Comparison of ENCODE assay signal across 29 cellular contexts in genomic region chr12:41213648-41214047, GRCh38. TPM values are rescaled to one million over a fixed set of nuclear protein-coding genes. Genes with fewer than 3 reads are reported as not detected.
"Had no signal": no experiment of that assay in that cellular context is flagged by ENCODE, and none has a peak within 500 bp of the region (broad histone marks: within the 10 kb centered on the region; RNA-seq: fewer than 3 reads in every experiment).

No MANE protein-coding gene starts in this region.

- H3K36me3 ChIP-seq: colonic mucosa, neural progenitor cell, right atrium auricular region had no signal

- H3K4me2 ChIP-seq: neural progenitor cell had no signal

- H2AFZ ChIP-seq: neural progenitor cell, parathyroid adenoma had no signal

- H3K9me3 ChIP-seq: body of pancreas, colonic mucosa, psoas muscle, right atrium auricular region had no signal

- ATAC-seq: body of pancreas; effector memory CD8-positive, alpha-beta T cell; naive thymus-derived CD8-positive, alpha-beta T cell; psoas muscle; stimulated activated effector memory CD8-positive, alpha-beta T cell treated with anti-CD3 and anti-CD28 coated beads, Interleukin-12 subunit alpha, Interleukin-12 subunit beta, amount 100 ng/mL, for 72 hours had no signal

- H3K79me2 ChIP-seq: parathyroid adenoma had no signal

- H3K9ac ChIP-seq: neural progenitor cell, parathyroid adenoma had no signal

- H3K27ac ChIP-seq: body of pancreas, colonic mucosa, neural progenitor cell, parathyroid adenoma, psoas muscle, right atrium auricular region, VCaP had no signal

- DNase-seq: activated CD4-positive, alpha-beta T cell treated with anti-CD3 and anti-CD28 coated beads for 4 hours; activated CD4-positive, alpha-beta T cell treated with anti-CD3 and anti-CD28 coated beads, Interleukin-2, amount 50 U/mL, for 4 hours; activated effector memory CD4-positive, alpha-beta T cell treated with Interleukin-2 at 50 U/mL for 16 hours; activated naive CD4-positive, alpha-beta T cell treated with Interleukin-2 at 50 U/mL for 16 hours; activated T-cell treated with anti-CD3 and anti-CD28 coated beads for 4 hours; aorta; body of pancreas; cerebellar nuclear complex; colonic mucosa; effector memory CD8-positive, alpha-beta T cell; erythroblast; hippocampal formation; left cardiac atrium; midbrain; naive thymus-derived CD8-positive, alpha-beta T cell; occipital lobe; psoas muscle; stimulated activated CD4-positive, alpha-beta T cell treated with anti-CD3 and anti-CD28 coated beads, Interleukin-4, amount 100 ng/mL, for 24 hours; substantia nigra; trophoblast cell had no signal

- H3K4me3 ChIP-seq: body of pancreas, colonic mucosa, neural progenitor cell, psoas muscle, right atrium auricular region had no signal

- H3K4me1 ChIP-seq: body of pancreas, colonic mucosa, neural progenitor cell, parathyroid adenoma, psoas muscle, right atrium auricular region had no signal

- H3K27me3 ChIP-seq: body of pancreas, colonic mucosa, neural progenitor cell, right atrium auricular region had no signal

RNA-seq across cellular contexts. Expression of gene PDZRN4, which starts 25.5 kb away (rescaled TPM):
- total RNA-seq: fibroblast of lung; fibroblast of villous mesenchyme; naive thymus-derived CD8-positive, alpha-beta T cell; T-helper 1 cell treated with Interleukin-12 subunit alpha and Interleukin-12 subunit beta and Interleukin-4 antibody, amounts not matched to agents 30 ng/mL and 1 ng/mL, for 36 hours had no signal
- polyA plus RNA-seq: fibroblast of lung; keratinocyte; naive thymus-derived CD8-positive, alpha-beta T cell had no signal
